Comparison of ENCODE assay signal across 21 cellular contexts in the genomic region with DNA sequence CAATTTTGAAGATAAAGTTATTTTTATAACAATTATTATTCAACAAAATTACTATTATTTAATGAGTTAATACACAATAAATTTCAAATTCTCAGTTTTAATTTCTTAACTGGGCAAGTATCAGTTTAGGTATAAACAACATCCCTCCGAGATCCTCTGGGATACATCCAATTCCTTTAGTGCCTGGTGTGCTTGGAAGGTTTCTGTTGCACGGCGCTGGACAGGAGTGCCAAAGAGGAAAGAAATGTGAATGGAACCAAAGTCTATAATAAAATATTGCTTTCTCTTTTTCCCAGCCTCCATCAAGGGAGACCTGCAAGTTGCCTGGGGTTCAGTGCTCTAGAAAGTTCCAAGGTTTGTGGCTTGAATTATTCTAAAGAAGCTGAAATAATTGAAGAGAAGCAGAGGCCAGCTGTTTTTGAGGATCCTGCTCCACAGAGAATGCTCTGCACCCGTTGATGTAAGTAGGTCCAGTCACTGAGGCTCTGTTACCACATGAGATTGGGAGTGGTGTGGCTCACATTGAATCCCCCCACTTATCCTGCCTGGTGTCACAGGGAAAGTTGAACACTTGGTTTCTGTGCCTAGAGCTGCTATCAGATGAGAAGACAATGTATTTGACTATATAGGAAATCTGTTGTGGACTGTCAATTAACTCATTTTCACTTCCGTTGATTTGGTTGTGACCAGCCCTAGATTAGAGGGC. TPM values are rescaled to one million over a fixed set of nuclear protein-coding genes. Genes with fewer than 3 reads are reported as not detected.
DNase-seq lines count a peak whose midpoint lies in the region; ATAC-seq, FAIRE-seq and TF ChIP-seq lines count a peak whose summit lies in the region.
"Had no signal": no experiment of that assay in that cellular context is flagged by ENCODE, and none has a peak within 500 bp of the region (broad histone marks: within the 10 kb centered on the region; RNA-seq: fewer than 3 reads in every experiment).

No MANE protein-coding gene starts in this region.

- no peak for TF ChIP-seq CTCF in stomach (IDR thresholded peaks at IDR 0.05)

- intact Hi-C loops in stomach (cut with DNase I; ENCODE audit: low total_unique reads) = no loop called here

- no peak overlapping the region for H3K18ac ChIP-seq in mesenchymal stem cell (ENCODE audit: low read depth in 1 of 2, low read length in 2 of 2)

- peaks cover 37% of the 10 kb centered on the region for H3K79me1 ChIP-seq in mesenchymal stem cell (replicated peaks; ENCODE audit: low read length, poor library complexity, severe bottlenecking)

- no peaks in the 10 kb centered on the region for H3K9me2 ChIP-seq in Karpas-422 (replicated peaks; ENCODE audit: insufficient read depth, low read length)

- no peaks in the 10 kb centered on the region for H3K9me3 ChIP-seq in Karpas-422 (ENCODE audit: low read length)
- H3K9me3 ChIP-seq in mesenchymal stem cell (ENCODE audit: control insufficient read depth, low read length) = no peaks in the 10 kb centered on the region
- no peaks in the 10 kb centered on the region for H3K9me3 ChIP-seq in stomach

- no peak overlapping the region for H3K9ac ChIP-seq in Karpas-422 (ENCODE audit: low read length)
- peak overlapping the region; percentile 67 for H3K9ac ChIP-seq in mesenchymal stem cell (ENCODE audit: low read length)

- H4K20me1 ChIP-seq in Karpas-422 (ENCODE audit: insufficient read depth, low read depth, low read length) = no peaks in the 10 kb centered on the region

- H2BK120ac ChIP-seq in mesenchymal stem cell (ENCODE audit: low read depth, low read length) = no peak overlapping the region

- H3K36me3 ChIP-seq in Karpas-422 (ENCODE audit: insufficient read depth, low read length) (no peaks in the 10 kb centered on the region), mesenchymal stem cell (ENCODE audit: control insufficient read depth in 1 of 2, insufficient read depth in 2 of 2, low read depth in 1 of 2, low read length in 2 of 2) (peaks cover 13 to 68% of the 10 kb centered on the region in 2 experiments), stomach (peaks cover 0 to 5% (median 0%) of the 10 kb centered on the region in 4 donors)

- DNase-seq in Karpas-422 (peak; percentile 24), mesenchymal stem cell (no peak), stomach (no peak), NCI-H2107 (lab: John Stamatoyannopoulos, UW) (no peak), NCI-H1105 treated with DMSO at 0.1 percent for 48 hours (lab: John Stamatoyannopoulos, UW) (no peak)
- DNase-seq: CD4-positive, alpha-beta memory T cell; DMS153; GF-D8; KG1; MV-4-11; NCI-H1417 treated with DMSO at 0.1 percent for 48 hours; NCI-H2029 treated with DMSO at 0.1 percent for 48 hours; NCI-H774; OCI-M1; SHP77 treated with DMSO at 0.1 percent for 48 hours had no signal

- ATAC-seq in GM18505 (IDR thresholded peaks at IDR 0.05; ENCODE audit: unreplicated experiment) (no peak), HG02763 (IDR thresholded peaks at IDR 0.05; ENCODE audit: unreplicated experiment) (no peak)
- ATAC-seq: HepG2, SK-N-SH treated with all-trans-retinoic acid at 6 μM for 48 hours had no signal

- no peak overlapping the region for H3K23ac ChIP-seq in mesenchymal stem cell (ENCODE audit: low read length in 2 of 2)

- no peak overlapping the region for H3K27ac ChIP-seq in Karpas-422 (ENCODE audit: low read length)
- no peak overlapping the region for H3K27ac ChIP-seq in mesenchymal stem cell (ENCODE audit: low read length, poor library complexity, severe bottlenecking)
- H3K27ac ChIP-seq in stomach = peak overlapping the region in 3 of 5 donors; percentile 5 to 68 (median 18)

- TF ChIP-seq POLR2A in stomach (IDR thresholded peaks at IDR 0.05) (no peak), GM18505 (IDR thresholded peaks at IDR 0.05; ENCODE audit: borderline replicate concordance, extremely low read depth, insufficient read depth, insufficient read length) (no peak)

- H2BK5ac ChIP-seq in mesenchymal stem cell (ENCODE audit: low read depth, low read length, poor library complexity, severe bottlenecking) = no peak overlapping the region

- peak overlapping the region; percentile 45 to 94 for H2BK12ac ChIP-seq in mesenchymal stem cell (ENCODE audit: low read length in 2 of 2)

- H3K4ac ChIP-seq in mesenchymal stem cell (ENCODE audit: low read depth in 1 of 2, low read length in 2 of 2) = no peak overlapping the region

- peak; percentile 41 for FAIRE-seq in A204.1 (lab: Jason Lieb, UNC)
- FAIRE-seq: H1, HepG2 had no signal

- H3K4me1 ChIP-seq in Karpas-422 (ENCODE audit: low read length) (no peaks in the 10 kb centered on the region), mesenchymal stem cell (ENCODE audit: control insufficient read depth, insufficient read depth, low read depth, low read length) (no peaks in the 10 kb centered on the region), stomach (peaks cover 0 to 13% (median 3%) of the 10 kb centered on the region in 4 donors)

- TF ChIP-seq EP300 in stomach (IDR thresholded peaks at IDR 0.05) = no peak

- H3K4me3 ChIP-seq in Karpas-422 (ENCODE audit: low read length) (no peak overlapping the region), mesenchymal stem cell (ENCODE audit: insufficient read depth in 1 of 2, low read depth in 1 of 2, low read length in 2 of 2) (peak overlapping the region in 1 of 2 experiments; percentile 11), stomach (no peak overlapping the region)

- H2AFZ ChIP-seq in Karpas-422 (ENCODE audit: low read length) (no peak overlapping the region), mesenchymal stem cell (ENCODE audit: low read depth, low read length) (no peak overlapping the region)

- no peak overlapping the region for H2AK5ac ChIP-seq in mesenchymal stem cell (ENCODE audit: low read length, severe bottlenecking)

- no peak overlapping the region for H4K91ac ChIP-seq in mesenchymal stem cell (ENCODE audit: low read length)

- no peaks in the 10 kb centered on the region for H3K79me2 ChIP-seq in Karpas-422 (ENCODE audit: low read length)

- 98% methylated on average over 5 of the region's 5 CpGs for WGBS in mesenchymal stem cell
- 62 to 85% (median 83%) methylated on average over 5 of the region's 5 CpGs for WGBS in stomach, 5 donors

- H2BK15ac ChIP-seq in mesenchymal stem cell (ENCODE audit: low read depth, poor library complexity, severe bottlenecking) = peak overlapping the region; percentile 60

- H3K4me2 ChIP-seq in Karpas-422 (ENCODE audit: low read depth, low read length, poor library complexity, severe bottlenecking) = no peak overlapping the region
- H3K4me2 ChIP-seq in mesenchymal stem cell (ENCODE audit: low read length, poor library complexity, severe bottlenecking) = no peak overlapping the region

- H3K14ac ChIP-seq in mesenchymal stem cell (ENCODE audit: low read length in 2 of 2) = no peak overlapping the region

- H4K8ac ChIP-seq in mesenchymal stem cell (ENCODE audit: low read length) = no peak overlapping the region

- H3K27me3 ChIP-seq in Karpas-422 (ENCODE audit: low read length) (no peaks in the 10 kb centered on the region), mesenchymal stem cell (ENCODE audit: control insufficient read depth in 1 of 2, insufficient read depth in 1 of 2, low read length in 2 of 2) (no peaks in the 10 kb centered on the region), stomach (no peaks in the 10 kb centered on the region)

RNA-seq across cellular contexts. Expression of gene DDR2, which starts 22.8 kb away (rescaled TPM):
- total RNA-seq in Karpas-422 (2014; rRNA removed; shearing (Covaris generic); ENCODE audit: low replicate concordance) = 0.43 and 0.67 TPM in 2 replicates
- polyA plus RNA-seq in mesenchymal stem cell (2013, experiment 1 of 2) = 25.2 TPM
- polyA plus RNA-seq in mesenchymal stem cell (2013, experiment 2 of 2) = 23.9 TPM
- total RNA-seq in stomach = 100 to 1,000 TPM in 1 of 5 donors, 10 to 100 TPM in 4; 17.7 to 117 (median 50.8) TPM
- polyA plus RNA-seq in stomach = 10 to 100 TPM in 2 of 3 donors, 1 to 10 TPM in 1; 6.8 to 20.5 (median 18.6) TPM

Comparison
In these comparisons a context has a peak if more than half of its experiments do, and no peak if none do; other contexts are left out.
1. H3K27ac ChIP-seq: peak in stomach (3 of 5); none in Karpas-422 (single experiment) and mesenchymal stem cell (single experiment).
2. RNA of gene DDR2, which starts 22.8 kb away (total RNA-seq): 17.7 to 117 TPM in stomach; 0.43 to 0.67 TPM in Karpas-422; every median in the first group is over 10 times any median in the second.